14 cellular contexts compared by ENCODE assay signal in the genomic region with DNA sequence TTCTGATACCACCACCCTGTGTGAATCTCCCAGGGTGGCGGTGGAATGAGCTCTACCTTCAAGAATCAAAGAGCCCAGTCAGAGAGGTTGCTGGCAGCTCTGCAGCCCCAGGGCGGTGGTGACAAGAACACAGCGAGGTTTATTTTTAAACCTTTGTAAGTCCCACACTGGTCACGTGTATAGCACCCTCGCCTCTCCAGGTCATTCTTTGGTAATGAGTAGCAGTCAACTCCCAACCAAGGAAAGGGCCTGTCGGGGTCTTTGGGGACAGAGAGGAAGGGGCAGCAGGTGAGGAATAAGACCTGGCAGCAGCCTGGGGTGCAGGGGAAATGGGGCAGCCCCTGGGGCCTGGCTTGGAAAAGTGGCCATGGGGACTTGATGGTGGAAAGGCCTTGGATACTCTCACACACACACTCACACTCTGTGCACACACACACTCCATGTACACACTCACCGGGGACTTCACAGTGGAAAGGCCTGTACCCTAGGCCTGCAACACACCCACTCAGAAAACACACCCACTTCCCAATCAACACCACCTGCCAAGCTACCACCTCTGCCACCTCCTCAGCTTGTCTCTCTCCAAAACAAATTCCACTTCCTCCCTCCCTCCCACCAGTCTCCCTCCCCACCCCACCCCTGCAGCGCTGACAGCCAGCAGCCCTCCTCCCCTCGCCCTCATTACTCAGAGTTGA.
DNase-seq lines count a peak whose midpoint lies in the region; ATAC-seq and TF ChIP-seq lines count a peak whose summit lies in the region.
"Had no signal": no experiment of that assay in that cellular context is flagged by ENCODE, and none has a peak within 500 bp of the region (broad histone marks: within the 10 kb centered on the region; RNA-seq: fewer than 3 reads in every experiment).

No MANE protein-coding gene starts in this region.

- CTCF ChIA-PET in activated CD8-positive, alpha-beta T cell treated with anti-CD3 and anti-CD28 coated beads, Interleukin-2, amount 10 ng/mL, durations not matched to agents 7 days and 5 days (lab: Charles Lee), result interaction anchor here (1.2 kb wide), 1 partner anchor 12 kb away, joined by 3 read pairs; no protein-coding TSS in a partner anchor
- CTCF ChIA-PET in activated CD8-positive, alpha-beta T cell treated with anti-CD3 and anti-CD28 coated beads for 36 hours (lab: Charles Lee), result interaction anchor here (0.6 kb wide), 1 partner anchor 190 kb away, joined by 3 read pairs; no protein-coding TSS in a partner anchor

- peak overlapping the region; percentile 39 for H3K27ac Mint-ChIP-seq in activated CD8-positive, alpha-beta T cell treated with anti-CD3 and anti-CD28 coated beads, Interleukin-2, amount 10 ng/mL, durations not matched to agents 7 days and 5 days
- no peak overlapping the region for H3K27ac Mint-ChIP-seq in activated CD8-positive, alpha-beta T cell treated with anti-CD3 and anti-CD28 coated beads for 36 hours

- H3K4me1 Mint-ChIP-seq in activated CD8-positive, alpha-beta T cell treated with anti-CD3 and anti-CD28 coated beads, Interleukin-2, amount 10 ng/mL, durations not matched to agents 7 days and 5 days (ENCODE audit: low read depth), result peaks cover 47% of the 10 kb centered on the region
- peaks cover 32% of the 10 kb centered on the region for H3K4me1 Mint-ChIP-seq in activated CD8-positive, alpha-beta T cell treated with anti-CD3 and anti-CD28 coated beads for 36 hours (ENCODE audit: low read depth)

- TF ChIP-seq CTCF in activated CD8-positive, alpha-beta T cell treated with anti-CD3 and anti-CD28 coated beads for 36 hours (IDR thresholded peaks at IDR 0.05), result no peak
- TF ChIP-seq CTCF in ascending aorta (IDR thresholded peaks at IDR 0.05) (no peak), testis (IDR thresholded peaks at IDR 0.05) (no peak)

- H3K27me3 Mint-ChIP-seq in activated CD8-positive, alpha-beta T cell treated with anti-CD3 and anti-CD28 coated beads, Interleukin-2, amount 10 ng/mL, durations not matched to agents 7 days and 5 days (ENCODE audit: low read depth), result peaks cover 3% of the 10 kb centered on the region
- H3K27me3 Mint-ChIP-seq in activated CD8-positive, alpha-beta T cell treated with anti-CD3 and anti-CD28 coated beads for 36 hours, result no peaks in the 10 kb centered on the region

- H3K4me1 ChIP-seq in ascending aorta, result peaks cover 12 to 25% of the 10 kb centered on the region in 2 donors
- H3K4me1 ChIP-seq in testis, result peaks cover 20% of the 10 kb centered on the region
- H3K4me1 ChIP-seq: A549 had no signal

- peak overlapping the region; percentile 72 to 77 for H3K27ac ChIP-seq in ascending aorta
- H3K27ac ChIP-seq in layer of hippocampus (ENCODE audit: low read depth, low read length), result peak overlapping the region; percentile 55
- H3K27ac ChIP-seq in testis, result peak overlapping the region; percentile 65 to 74
- H3K27ac ChIP-seq: A549, epithelial cell of prostate had no signal

- intact Hi-C loops in activated CD8-positive, alpha-beta T cell treated with anti-CD3 and anti-CD28 coated beads for 36 hours (cut with micrococcal nuclease), result loop anchor here (10.0 kb wide), 2 partner anchors 189 to 201 kb away; no protein-coding TSS in a partner anchor
- intact Hi-C loops in ascending aorta (cut with DNase I), result loop anchor here (5.0 to 10.0 kb wide), 2 partner anchors 158 to 189 kb away; no protein-coding TSS in a partner anchor
- intact Hi-C loops in testis (cut with DNase I; ENCODE audit: low total_unique reads), result no loop called here

- no peak for ATAC-seq in activated CD8-positive, alpha-beta T cell treated with anti-CD3 and anti-CD28 coated beads, Interleukin-2, amount 10 ng/mL, durations not matched to agents 7 days and 5 days
- no peak for ATAC-seq in activated CD8-positive, alpha-beta T cell treated with anti-CD3 and anti-CD28 coated beads for 36 hours
- no peak for ATAC-seq in HG03571 (IDR thresholded peaks at IDR 0.05; ENCODE audit: unreplicated experiment)
- ATAC-seq: A549, SK-N-SH treated with all-trans-retinoic acid at 6 μM for 48 hours had no signal

- H3K9me3 Mint-ChIP-seq in activated CD8-positive, alpha-beta T cell treated with anti-CD3 and anti-CD28 coated beads, Interleukin-2, amount 10 ng/mL, durations not matched to agents 7 days and 5 days (ENCODE audit: insufficient read depth), result no peaks in the 10 kb centered on the region
- no peaks in the 10 kb centered on the region for H3K9me3 Mint-ChIP-seq in activated CD8-positive, alpha-beta T cell treated with anti-CD3 and anti-CD28 coated beads for 36 hours

- no peak for TF ChIP-seq POLR2A in testis (IDR thresholded peaks at IDR 0.05)

- 29 to 64% methylated on average over 9 of the region's 9 CpGs for WGBS in testis, 2 donors

- H3K4me3 Mint-ChIP-seq in activated CD8-positive, alpha-beta T cell treated with anti-CD3 and anti-CD28 coated beads, Interleukin-2, amount 10 ng/mL, durations not matched to agents 7 days and 5 days, result no peak overlapping the region
- no peak overlapping the region for H3K4me3 Mint-ChIP-seq in activated CD8-positive, alpha-beta T cell treated with anti-CD3 and anti-CD28 coated beads for 36 hours

- DNase-seq in activated CD8-positive, alpha-beta T cell treated with anti-CD3 and anti-CD28 coated beads, Interleukin-2, amount 10 ng/mL, durations not matched to agents 7 days and 5 days, result no peak
- DNase-seq in activated CD8-positive, alpha-beta T cell treated with anti-CD3 and anti-CD28 coated beads for 36 hours, result no peak
- peak; percentile 36 to 75 for DNase-seq in ascending aorta (ENCODE audit: low spot score in 2 of 2)
- DNase-seq in testis, result peak; percentile 78
- no peak for DNase-seq in MV-4-11 (lab: John Stamatoyannopoulos, UW)
- DNase-seq in NCI-H1048 (lab: John Stamatoyannopoulos, UW), result no peak
- DNase-seq: activated CD4-positive, alpha-beta T cell treated with anti-CD3 and anti-CD28 coated beads, Interleukin-2, amount 50 U/mL, for 4 hours; GF-D8; NCI-H446 treated with DMSO at 0.1 percent for 48 hours had no signal

- H3K4me3 ChIP-seq in ascending aorta, result no peak overlapping the region
- no peak overlapping the region for H3K4me3 ChIP-seq in testis
- H3K4me3 ChIP-seq: A549 had no signal

- peaks cover 14% of the 10 kb centered on the region for H3K36me3 Mint-ChIP-seq in activated CD8-positive, alpha-beta T cell treated with anti-CD3 and anti-CD28 coated beads, Interleukin-2, amount 10 ng/mL, durations not matched to agents 7 days and 5 days (ENCODE audit: low read depth)
- H3K36me3 Mint-ChIP-seq in activated CD8-positive, alpha-beta T cell treated with anti-CD3 and anti-CD28 coated beads for 36 hours (ENCODE audit: low read depth), result no peaks in the 10 kb centered on the region

- H3K27me3 ChIP-seq in ascending aorta, result no peaks in the 10 kb centered on the region
- H3K27me3 ChIP-seq in layer of hippocampus (ENCODE audit: control insufficient read depth, insufficient read depth, low read length), result no peaks in the 10 kb centered on the region
- H3K27me3 ChIP-seq in testis, result no peaks in the 10 kb centered on the region

- H3K36me3 ChIP-seq in ascending aorta (no peaks in the 10 kb centered on the region), testis (ENCODE audit: low read depth, missing control alignments) (no peaks in the 10 kb centered on the region)

- POLR2A ChIA-PET in activated CD8-positive, alpha-beta T cell treated with anti-CD3 and anti-CD28 coated beads, Interleukin-2, amount 10 ng/mL, durations not matched to agents 7 days and 5 days (lab: Charles Lee), result no interaction called here
- POLR2A ChIA-PET in activated CD8-positive, alpha-beta T cell treated with anti-CD3 and anti-CD28 coated beads for 36 hours (lab: Charles Lee), result no interaction called here

- H3K9me3 ChIP-seq in ascending aorta (no peaks in the 10 kb centered on the region), testis (no peaks in the 10 kb centered on the region)
- H3K9me3 ChIP-seq: A549 had no signal

Comparison
In these comparisons a context has a peak if more than half of its experiments do, and no peak if none do; other contexts are left out.
1. DNase-seq: peak in ascending aorta (2 of 2) and testis (single experiment); none in activated CD8-positive, alpha-beta T cell treated with anti-CD3 and anti-CD28 coated beads, Interleukin-2, amount 10 ng/mL, durations not matched to agents 7 days and 5 days (single experiment), activated CD8-positive, alpha-beta T cell treated with anti-CD3 and anti-CD28 coated beads for 36 hours (single experiment), MV-4-11 (single experiment) and NCI-H1048 (single experiment).
2. Peak in every context shown above with its lines, with median percentiles within 50 percentile points of each other: H3K27ac ChIP-seq.